8 cellular contexts compared by ENCODE assay signal in the genomic region with DNA sequence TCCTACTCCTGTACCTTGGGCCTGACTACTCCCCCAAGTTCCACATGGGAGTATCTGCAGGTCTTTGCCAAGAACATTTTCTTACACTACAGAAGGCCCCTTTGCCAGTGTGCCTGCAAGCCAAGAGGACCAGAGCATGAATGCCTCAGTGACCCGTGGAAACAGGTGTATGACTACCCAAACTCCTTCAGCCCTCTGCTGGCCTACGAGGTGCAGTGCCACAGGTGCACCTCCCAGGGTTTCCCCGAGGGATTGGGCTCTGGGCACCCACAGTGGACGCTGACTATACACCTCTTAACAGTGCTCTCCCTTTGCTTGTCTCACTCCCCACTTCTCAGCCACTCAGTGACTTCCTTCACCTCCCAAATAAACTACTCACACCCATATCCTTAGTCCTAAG.
DNase-seq lines count a peak whose midpoint lies in the region; TF ChIP-seq lines count a peak whose summit lies in the region.

No MANE protein-coding gene starts in this region.

- no peaks in the 10 kb centered on the region for H3K27me3 ChIP-seq in tibial nerve

- no peak for TF ChIP-seq EP300 in tibial nerve (IDR thresholded peaks at IDR 0.05)

- H3K36me3 ChIP-seq in tibial nerve, result no peaks in the 10 kb centered on the region

- H3K9me3 ChIP-seq in tibial nerve, result no peaks in the 10 kb centered on the region

- no peak overlapping the region for H3K4me3 ChIP-seq in tibial nerve

- no peak for TF ChIP-seq POLR2A in tibial nerve (IDR thresholded peaks at IDR 0.05)

- H3K4me1 ChIP-seq in tibial nerve, result peaks cover 0 to 65% (median 5%) of the 10 kb centered on the region in 4 donors

- H3K27ac ChIP-seq in VCaP (no peak overlapping the region), tibial nerve (peak overlapping the region; percentile 13 to 77 (median 65))

- 66 to 70% methylated on average over 4 of the region's 4 CpGs for WGBS in tibial nerve, 2 donors

- peak; percentile 50 for TF ChIP-seq CTCF in VCaP (conservative IDR thresholded peaks at IDR 0.05)
- peak in 3 of 5 experiments; percentile 14 to 21 (median 18) for TF ChIP-seq CTCF in tibial nerve (IDR thresholded peaks at IDR 0.05)

- DNase-seq in activated CD8-positive, alpha-beta memory T cell treated with anti-CD3 and anti-CD28 coated beads, Interleukin-2, amount 50 U/mL, for 48 hours, result peak; percentile 55
- no peak for DNase-seq in activated CD8-positive, alpha-beta memory T cell treated with anti-CD3 and anti-CD28 coated beads for 24 hours
- DNase-seq in iPS-NIHi7 (ENCODE audit: extremely low spot score) (peak; percentile 67), tibial nerve (ENCODE audit: low spot score in 2 of 2) (no peak), NCI-H2196 (lab: John Stamatoyannopoulos, UW; ENCODE audit: unreplicated experiment) (no peak), C1 segment of cervical spinal cord (lab: John Stamatoyannopoulos, UW) (no peak)
- DNase-seq in stimulated activated naive CD4-positive, alpha-beta T cell treated with Interleukin-2 at 50 U/mL for 16 hours (lab: John Stamatoyannopoulos, UW), result no peak

Comparison
In these comparisons a context has a peak if more than half of its experiments do, and no peak if none do; other contexts are left out.
1. DNase-seq: peak in activated CD8-positive, alpha-beta memory T cell treated with anti-CD3 and anti-CD28 coated beads, Interleukin-2, amount 50 U/mL, for 48 hours (single experiment) and iPS-NIHi7 (single experiment); none in activated CD8-positive, alpha-beta memory T cell treated with anti-CD3 and anti-CD28 coated beads for 24 hours (single experiment), tibial nerve (0 of 2), NCI-H2196 (single experiment), C1 segment of cervical spinal cord (0 of 14) and stimulated activated naive CD4-positive, alpha-beta T cell treated with Interleukin-2 at 50 U/mL for 16 hours (single experiment).